In the genomic region with DNA sequence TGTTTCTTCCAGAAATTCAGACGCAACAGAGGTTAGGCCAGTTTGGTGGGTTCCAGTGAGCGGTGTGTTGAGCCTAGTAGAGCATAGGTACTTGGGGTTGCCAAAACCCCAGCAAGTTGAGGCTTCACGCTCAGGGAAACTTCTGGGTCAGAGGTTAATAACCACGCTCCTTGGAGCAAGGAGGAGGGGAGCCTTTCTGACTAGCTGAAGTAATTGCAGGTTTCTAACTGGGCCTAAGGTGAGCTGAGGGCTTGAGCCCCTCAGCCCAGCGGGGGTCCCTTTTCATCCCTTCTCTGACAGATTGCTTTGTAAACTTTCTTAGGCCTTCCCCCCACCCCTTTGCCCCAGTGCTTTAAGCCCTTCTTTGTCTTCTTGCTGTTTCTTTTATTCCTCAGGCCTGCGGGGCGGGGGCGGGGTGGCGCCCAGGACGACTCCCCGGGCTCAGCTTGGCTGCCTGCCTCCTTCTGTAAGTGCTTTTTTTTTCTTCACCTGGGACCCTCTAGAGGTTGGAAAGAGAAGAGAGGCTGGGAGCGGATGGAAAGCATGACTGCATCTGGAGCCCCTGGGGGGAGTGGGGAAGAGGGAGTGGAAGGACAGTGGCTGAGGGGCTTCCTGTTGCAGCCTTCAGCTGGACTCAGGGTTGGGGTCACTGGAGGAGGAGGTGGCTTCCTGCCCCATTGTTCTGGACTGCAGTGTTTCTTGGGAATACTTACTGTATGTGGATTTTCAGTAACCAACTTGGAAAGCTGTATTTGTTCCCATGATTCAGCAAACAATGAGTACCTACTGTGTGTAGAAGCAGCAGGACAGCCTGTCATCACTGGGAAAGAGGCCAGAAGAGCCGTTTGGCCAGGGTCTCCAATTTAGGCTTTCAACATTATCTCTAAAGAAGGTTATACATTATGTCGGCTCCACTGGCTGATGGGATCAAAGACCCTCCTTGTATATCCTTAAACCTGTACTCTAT, we compare ENCODE assay signal across 8 cellular contexts. TPM values are rescaled to one million over a fixed set of nuclear protein-coding genes. Genes with fewer than 3 reads are reported as not detected.
DNase-seq lines count a peak whose midpoint lies in the region; ATAC-seq and TF ChIP-seq lines count a peak whose summit lies in the region.

No MANE protein-coding gene starts in this region.

- peaks cover 51% of the 10 kb centered on the region for H3K79me2 ChIP-seq in GM23248 (ENCODE audit: insufficient read depth)
- H3K79me2 ChIP-seq in fibroblast of lung (ENCODE audit: control insufficient read depth, insufficient read depth, low read length), result peaks cover 20% of the 10 kb centered on the region

- H2AFZ ChIP-seq in GM23248, result peak overlapping the region; percentile 95
- H2AFZ ChIP-seq in fibroblast of lung (ENCODE audit: low read length), result no peak overlapping the region

- peaks cover 31% of the 10 kb centered on the region for H3K4me1 ChIP-seq in GM23248 (ENCODE audit: insufficient read depth)
- peaks cover 42% of the 10 kb centered on the region for H3K4me1 ChIP-seq in Panc1 (ENCODE audit: control insufficient read depth, insufficient read depth, low read length)
- peaks cover 10% of the 10 kb centered on the region for H3K4me1 ChIP-seq in fibroblast of lung (ENCODE audit: control insufficient read depth, extremely low read depth, insufficient read depth, low read length)
- peaks cover 21% of the 10 kb centered on the region for H3K4me1 ChIP-seq in CD8-positive, alpha-beta T cell (ENCODE audit: insufficient read depth, low read length)

- H3F3A ChIP-seq in GM23248 (ENCODE audit: insufficient read depth), result peaks cover 26% of the 10 kb centered on the region

- no peaks in the 10 kb centered on the region for H3K27me3 ChIP-seq in GM23248 (replicated peaks; ENCODE audit: insufficient read depth)
- no peaks in the 10 kb centered on the region for H3K27me3 ChIP-seq in Panc1 (ENCODE audit: control insufficient read depth, insufficient read depth, low read length)
- no peaks in the 10 kb centered on the region for H3K27me3 ChIP-seq in fibroblast of lung (ENCODE audit: control insufficient read depth, insufficient read depth, low read length)
- no peaks in the 10 kb centered on the region for H3K27me3 ChIP-seq in CD8-positive, alpha-beta T cell (ENCODE audit: insufficient read depth, low read length)

- in situ Hi-C loops in GM23248 (cut with MboI), result no loop called here
- in situ Hi-C loops in Panc1 (cut with HindIII; ENCODE audit: low pct_unique_long_range_greater_than_20kb, low sequenced_read_pairs), result no loop called here

- no peaks in the 10 kb centered on the region for H3K27me3 Mint-ChIP-seq in CD8-positive, alpha-beta T cell (ENCODE audit: low read depth)

- H4K20me1 ChIP-seq in GM23248 (ENCODE audit: insufficient read depth) (no peaks in the 10 kb centered on the region), fibroblast of lung (ENCODE audit: control insufficient read depth, extremely low read depth, insufficient read depth, low read length) (no peaks in the 10 kb centered on the region)

- peak overlapping the region; percentile 83 for H3K4me3 ChIP-seq in GM23248
- H3K4me3 ChIP-seq in Panc1 (ENCODE audit: low read depth in 2 of 2, low read length in 2 of 2), result peak overlapping the region; percentile 12 to 100
- H3K4me3 ChIP-seq in fibroblast of lung (replicated peaks in 1 of 4; ENCODE audit: control extremely low read depth in 1 of 4, insufficient read depth in 1 of 4, low read depth in 3 of 4, low read length in 4 of 4), result peak overlapping the region in 2 of 4 experiments; percentile 90 to 100
- no peak overlapping the region for H3K4me3 ChIP-seq in CD8-positive, alpha-beta T cell (ENCODE audit: low read depth, low read length)

- CTCF ChIA-PET in Panc1 (lab: Charles Lee), result interaction anchor here (0.6 kb wide), 1 partner anchor 88 kb away, joined by 4 read pairs; no protein-coding TSS in a partner anchor
- CTCF ChIA-PET in CD8-positive, alpha-beta T cell (lab: Charles Lee), result interaction anchor here (1.6 kb wide), 1 partner anchor 34 kb away, joined by 5 read pairs; no protein-coding TSS in a partner anchor

- H3K4me3 Mint-ChIP-seq in CD8-positive, alpha-beta T cell, result no peak overlapping the region

- H3K9me2 ChIP-seq in GM23248 (ENCODE audit: insufficient read depth), result no peaks in the 10 kb centered on the region

- POLR2A ChIA-PET in Panc1 (lab: Charles Lee), result no interaction called here
- POLR2A ChIA-PET in CD8-positive, alpha-beta T cell (lab: Charles Lee), result interaction anchor here (0.6 to 3.5 kb wide), 3 partner anchors 26 to 1597 kb away, joined by 3 to 46 read pairs (median 5); a partner anchor contains a TSS

- WGBS in GM23248 (ENCODE audit: low coverage in 1 of 2, low lambda C conversion rate in 2 of 2, missing lambda C conversion rate in 2 of 2), 2 experiments, result 17 to 25% methylated on average over 14 of the region's 14 CpGs

- H3K4me1 Mint-ChIP-seq in CD8-positive, alpha-beta T cell (ENCODE audit: low read depth), result peaks cover 35% of the 10 kb centered on the region

- TF ChIP-seq CTCF in Panc1 (IDR thresholded peaks at IDR 0.05) (no peak), fibroblast of lung (conservative IDR thresholded peaks at IDR 0.05 in 1 of 2, IDR thresholded peaks at IDR 0.05 in 1 of 2; ENCODE audit: low read depth in 1 of 2, low read length in 2 of 2) (no peak)
- no peak for TF ChIP-seq CTCF in CD8-positive, alpha-beta T cell (IDR thresholded peaks at IDR 0.05)

- H3K4me2 ChIP-seq in GM23248 (ENCODE audit: unreplicated experiment) (peak overlapping the region; percentile 84), fibroblast of lung (ENCODE audit: extremely low read depth, insufficient read depth, low read length) (peak overlapping the region; percentile 89)

- H3K9ac ChIP-seq in GM23248 (peak overlapping the region; percentile 98), fibroblast of lung (ENCODE audit: insufficient read depth, low read length) (no peak overlapping the region)

- H3K27ac ChIP-seq in GM23248 (peak overlapping the region; percentile 90), Panc1 (ENCODE audit: low read length) (peak overlapping the region; percentile 99), fibroblast of lung (ENCODE audit: insufficient read depth, low read length) (peak overlapping the region; percentile 96)
- no peak overlapping the region for H3K27ac ChIP-seq in CD8-positive, alpha-beta T cell (ENCODE audit: low read depth, low read length)

- no peaks in the 10 kb centered on the region for H3K9me3 ChIP-seq in GM23248 (ENCODE audit: low read depth)
- peaks cover 8% of the 10 kb centered on the region; the same call in 1 of the 2 replicates for H3K9me3 ChIP-seq in Panc1 (ENCODE audit: control insufficient read depth, insufficient read depth, low read depth, low read length)
- H3K9me3 ChIP-seq in fibroblast of lung (ENCODE audit: control insufficient read depth, insufficient read depth, low read depth, low read length), result no peaks in the 10 kb centered on the region
- H3K9me3 ChIP-seq in CD8-positive, alpha-beta T cell (ENCODE audit: low read length), result no peaks in the 10 kb centered on the region

- H3K36me3 ChIP-seq in GM23248 (ENCODE audit: low read depth) (peaks cover 9% of the 10 kb centered on the region), Panc1 (ENCODE audit: control insufficient read depth, insufficient read depth, low read length) (peaks cover under 1% of the 10 kb centered on the region; the same call in 1 of the 2 replicates), fibroblast of lung (ENCODE audit: control insufficient read depth, insufficient read depth, low read length) (peaks cover 3% of the 10 kb centered on the region)
- H3K36me3 ChIP-seq in CD8-positive, alpha-beta T cell (ENCODE audit: insufficient read depth, low read length), result no peaks in the 10 kb centered on the region

- no peaks in the 10 kb centered on the region for H3K9me3 Mint-ChIP-seq in CD8-positive, alpha-beta T cell

- ATAC-seq in Panc1 (no peak), GM21381 (IDR thresholded peaks at IDR 0.05; ENCODE audit: unreplicated experiment) (no peak), GM18907 (IDR thresholded peaks at IDR 0.05; ENCODE audit: unreplicated experiment) (no peak)
- ATAC-seq in CD8-positive, alpha-beta T cell, result no peak

- peak; percentile 32 for DNase-seq in GM23248
- DNase-seq in Panc1 (ENCODE audit: low read depth, low spot score), result no peak
- DNase-seq in fibroblast of lung (ENCODE audit: low read depth in 2 of 2), result peak; percentile 47 to 62
- peak; percentile 79 for DNase-seq in retina
- DNase-seq in DMS153 treated with DMSO at 0.1 percent for 48 hours (lab: John Stamatoyannopoulos, UW; ENCODE audit: unreplicated experiment), result no peak
- DNase-seq in CD8-positive, alpha-beta T cell, result no peak

- intact Hi-C loops in Panc1 (cut with micrococcal nuclease; ENCODE audit: unreplicated experiment), result no loop called here
- intact Hi-C loops in CD8-positive, alpha-beta T cell (cut with DNase I, micrococcal nuclease), result no loop called here

- no TSS peak for BruUV-seq in Panc1 (replicated peaks; lab: Mats Ljungman, UMichigan)

- peaks cover 13% of the 10 kb centered on the region for H3K36me3 Mint-ChIP-seq in CD8-positive, alpha-beta T cell

- H3K27ac Mint-ChIP-seq in CD8-positive, alpha-beta T cell, result no peak overlapping the region

RNA-seq across cellular contexts. Expression of a gene that starts 1.4 kb away (rescaled TPM):
- total RNA-seq in GM23248 (2014; rRNA removed; shearing (Covaris generic)), result 14.0 and 16.2 TPM in 2 replicates
- 8.1 and 9.4 TPM in 2 replicates for polyA plus RNA-seq in GM23248 (2016; fragmentation: Nextera tagmentation; extraction: Ambion mirVana)
- total RNA-seq in Panc1 (2021; ENCODE audit: unreplicated experiment), result 16.0 TPM
- polyA plus RNA-seq in Panc1 (2012; ENCODE audit: insufficient read length), result 8.0 TPM
- 31.5 and 32.6 TPM in 2 replicates for total RNA-seq in fibroblast of lung
- polyA plus RNA-seq in fibroblast of lung, result 10.7 and 11.9 TPM in 2 replicates
- polyA plus RNA-seq in fibroblast of lung (2012), result 8.1 and 8.7 TPM in 2 replicates
- 5.2 and 5.3 TPM in 2 replicates for polyA minus RNA-seq in fibroblast of lung (ENCODE audit: low replicate concordance)
- total RNA-seq in CD8-positive, alpha-beta T cell, result 1 to 10 TPM; 3.4 to 3.9 TPM

RNA-seq across cellular contexts. Expression of a gene that starts 26.9 kb away (rescaled TPM):
- total RNA-seq in GM23248 (2014; rRNA removed; shearing (Covaris generic)), result 77.5 and 91.6 TPM in 2 replicates
- 124 and 126 TPM in 2 replicates for polyA plus RNA-seq in GM23248 (2016; fragmentation: Nextera tagmentation; extraction: Ambion mirVana)
- total RNA-seq in Panc1 (2021; ENCODE audit: unreplicated experiment), result 173 TPM
- polyA plus RNA-seq in Panc1 (2012; ENCODE audit: insufficient read length), result 117 TPM
- 59.1 and 62.1 TPM in 2 replicates for total RNA-seq in fibroblast of lung
- 141 and 186 TPM in 2 replicates for polyA plus RNA-seq in fibroblast of lung
- polyA plus RNA-seq in fibroblast of lung (2012), result 98.3 and 135 TPM in 2 replicates
- 33.7 and 76.0 TPM in 2 replicates for polyA minus RNA-seq in fibroblast of lung (ENCODE audit: low replicate concordance)
- 100 to 1,000 TPM; 102 to 103 TPM for total RNA-seq in CD8-positive, alpha-beta T cell

RNA-seq across cellular contexts. Expression of a gene that starts 53.5 kb away (rescaled TPM):
- total RNA-seq in GM23248 (2014; rRNA removed; shearing (Covaris generic)), result 9.2 and 16.3 TPM in 2 replicates
- 21.3 and 23.2 TPM in 2 replicates for polyA plus RNA-seq in GM23248 (2016; fragmentation: Nextera tagmentation; extraction: Ambion mirVana)
- total RNA-seq in Panc1 (2021; ENCODE audit: unreplicated experiment), result 8.3 TPM
- 17.2 TPM for polyA plus RNA-seq in Panc1 (2012; ENCODE audit: insufficient read length)
- 37.5 and 44.6 TPM in 2 replicates for total RNA-seq in fibroblast of lung
- 11.9 and 12.3 TPM in 2 replicates for polyA plus RNA-seq in fibroblast of lung
- polyA plus RNA-seq in fibroblast of lung (2012), result 11.5 and 14.6 TPM in 2 replicates
- polyA minus RNA-seq in fibroblast of lung (ENCODE audit: low replicate concordance), result 6.3 and 7.0 TPM in 2 replicates
- 10 to 100 TPM; 14.0 to 16.9 TPM for total RNA-seq in CD8-positive, alpha-beta T cell

Comparison
In these comparisons a context has a peak if more than half of its experiments do, and no peak if none do; other contexts are left out.
1. DNase-seq: peak in GM23248 (single experiment), fibroblast of lung (2 of 2) and retina (single experiment); none in Panc1 (single experiment), DMS153 treated with DMSO at 0.1 percent for 48 hours (single experiment) and CD8-positive, alpha-beta T cell (0 of 7).